20 cellular contexts compared by ENCODE assay signal in genomic region chr1:23449918-23450317, GRCh38. TPM values are rescaled to one million over a fixed set of nuclear protein-coding genes. Genes with fewer than 3 reads are reported as not detected.
DNase-seq lines count a peak whose midpoint lies in the region; TF ChIP-seq lines count a peak whose summit lies in the region.
"Had no signal": no experiment of that assay in that cellular context is flagged by ENCODE, and none has a peak within 500 bp of the region (broad histone marks: within the 10 kb centered on the region; RNA-seq: fewer than 3 reads in every experiment).

No MANE protein-coding gene starts in this region.

- no peaks in the 10 kb centered on the region for H3K9me3 ChIP-seq in adrenal gland (replicated peaks in 1 of 3)
- H3K9me3 ChIP-seq in transverse colon = no peaks in the 10 kb centered on the region
- H3K9me3 ChIP-seq: BLaER1 treated with 17β-estradiol and CSF1 and Interleukin-3, amounts not matched to agents 10 nM and 100 nM; SK-N-SH; spleen had no signal

- H3K36me3 ChIP-seq in adrenal gland (replicated peaks in 1 of 2) = peaks cover 0 to 7% of the 10 kb centered on the region in 2 donors
- no peaks in the 10 kb centered on the region for H3K36me3 ChIP-seq in transverse colon
- H3K36me3 ChIP-seq: BLaER1 treated with 17β-estradiol and CSF1 and Interleukin-3, amounts not matched to agents 10 nM and 100 nM had no signal

- TF ChIP-seq CTCF in adrenal gland (IDR thresholded peaks at IDR 0.05) = no peak
- no peak for TF ChIP-seq CTCF in transverse colon (IDR thresholded peaks at IDR 0.05)

- TF ChIP-seq EP300 in transverse colon (IDR thresholded peaks at IDR 0.05; ENCODE audit: low read depth) = no peak

- TF ChIP-seq POLR2A in adrenal gland (IDR thresholded peaks at IDR 0.05) (no peak), transverse colon (IDR thresholded peaks at IDR 0.05) (no peak)

- intact Hi-C loops in adrenal gland (cut with DNase I) = no loop called here
- intact Hi-C loops in transverse colon (cut with DNase I; ENCODE audit: low total_unique reads) = no loop called here

- in situ Hi-C loops in transverse colon (cut with MboI; ENCODE audit: low pct_ligation_motif_present in 1 of 4, low pct_unique_long_range_greater_than_20kb in 1 of 4, low sequenced_read_pairs in 3 of 4) = no loop called here

- DNase-seq in NCI-H2196 (lab: John Stamatoyannopoulos, UW; ENCODE audit: unreplicated experiment) (peak; percentile 18), NCI-H2196 treated with DMSO at 0.1 percent for 48 hours (lab: John Stamatoyannopoulos, UW; ENCODE audit: unreplicated experiment) (no peak), adrenal gland (peak; percentile 66 to 85 (median 80)), medulla oblongata (ENCODE audit: extremely low spot score) (peak; percentile 25), transverse colon (peak; percentile 77), putamen (ENCODE audit: low spot score) (no peak), DMS53 treated with DMSO at 0.1 percent for 48 hours (lab: John Stamatoyannopoulos, UW; ENCODE audit: unreplicated experiment) (no peak), C1 segment of cervical spinal cord (lab: John Stamatoyannopoulos, UW) (no peak)
- DNase-seq: activated CD4-positive, alpha-beta T cell treated with anti-CD3 and anti-CD28 coated beads, Interleukin-2, amount 50 U/mL, for 48 hours; activated naive CD4-positive, alpha-beta T cell treated with anti-CD3 and anti-CD28 coated beads, Interleukin-2, amount 50 U/mL, for 16 hours; cortex of kidney; DND-41; NCI-H146; NCI-H510A; OCI-M1; SK-N-SH; spleen had no signal

- WGBS in adrenal gland, 4 donors = 40 to 64% (median 49%) methylated on average over 1 to 3 of the region's 3 CpGs
- WGBS in transverse colon (ENCODE audit: low coverage in 1 of 2), 2 donors = 0 to 65% methylated on average over 1 to 3 of the region's 3 CpGs

- H3K27me3 ChIP-seq in adrenal gland = no peaks in the 10 kb centered on the region
- no peaks in the 10 kb centered on the region for H3K27me3 ChIP-seq in transverse colon
- H3K27me3 ChIP-seq: spleen had no signal

- H3K27ac ChIP-seq in adrenal gland (no peak overlapping the region), transverse colon (peak overlapping the region in 1 of 4 donors; percentile 29)
- H3K27ac ChIP-seq: BLaER1 treated with 17β-estradiol and CSF1 and Interleukin-3, amounts not matched to agents 10 nM and 100 nM; foreskin keratinocyte; spleen had no signal

- no peak overlapping the region for H3K4me3 ChIP-seq in adrenal gland
- no peak overlapping the region for H3K4me3 ChIP-seq in transverse colon
- H3K4me3 ChIP-seq: BLaER1 treated with 17β-estradiol and CSF1 and Interleukin-3, amounts not matched to agents 10 nM and 100 nM; spleen had no signal

- H3K4me1 ChIP-seq in adrenal gland (replicated peaks in 1 of 2) (peaks cover 0 to 6% of the 10 kb centered on the region in 2 donors), transverse colon (peaks cover 7 to 36% (median 30%) of the 10 kb centered on the region in 4 donors)
- H3K4me1 ChIP-seq: spleen had no signal

RNA-seq across cellular contexts. Expression of gene TCEA3, which starts 25.4 kb away (rescaled TPM):
- total RNA-seq in adrenal gland (100 to 1,000 TPM in 5 of 8 donors, 10 to 100 TPM in 3; 23.6 to 152 (median 115) TPM), transverse colon (100 to 1,000 TPM; 137 to 761 (median 198) TPM)
- 100 to 1,000 TPM in 2 of 3 donors, 10 to 100 TPM in 1; 51.8 to 132 (median 102) TPM for polyA plus RNA-seq in adrenal gland
- total RNA-seq: A172 had no signal

RNA-seq across cellular contexts. Expression of gene ASAP3, which starts 34.1 kb away (rescaled TPM):
- total RNA-seq in adrenal gland (100 to 1,000 TPM in 2 of 8 donors, 10 to 100 TPM in 6; 47.6 to 122 (median 77.3) TPM), transverse colon (10 to 100 TPM; 38.2 to 62.9 (median 48.3) TPM)
- polyA plus RNA-seq in adrenal gland = 100 to 1,000 TPM in 1 of 3 donors, 10 to 100 TPM in 2; 22.4 to 117 (median 81.0) TPM

Comparison
In these comparisons a context has a peak if more than half of its experiments do, and no peak if none do; other contexts are left out.
1. DNase-seq: peak in NCI-H2196 (single experiment), adrenal gland (7 of 7), medulla oblongata (single experiment) and transverse colon (single experiment); none in NCI-H2196 treated with DMSO at 0.1 percent for 48 hours (single experiment), putamen (single experiment), DMS53 treated with DMSO at 0.1 percent for 48 hours (single experiment) and C1 segment of cervical spinal cord (0 of 14).